ENCODE assay signal across 14 cellular contexts in the genomic region with DNA sequence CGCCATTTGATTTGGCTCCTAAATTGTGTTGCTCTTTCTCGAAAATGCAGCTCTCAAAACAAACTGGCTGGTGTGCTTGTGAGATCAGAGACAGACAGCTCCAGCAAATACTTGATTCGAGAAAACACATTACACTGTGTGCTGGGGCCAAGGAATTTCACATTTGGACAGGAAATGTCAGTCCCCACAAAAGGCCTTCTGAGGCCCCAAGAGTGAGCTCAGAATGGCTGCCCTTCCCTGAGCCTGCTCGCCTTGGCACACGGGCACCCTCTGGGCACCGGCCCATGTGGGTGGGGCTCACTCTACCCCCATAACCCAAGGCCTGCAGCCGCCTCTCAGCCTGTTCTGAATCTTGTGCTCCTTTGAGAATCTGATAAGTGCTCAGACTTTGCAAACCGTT. TPM values are rescaled to one million over a fixed set of nuclear protein-coding genes. Genes with fewer than 3 reads are reported as not detected.
DNase-seq lines count a peak whose midpoint lies in the region; ATAC-seq and TF ChIP-seq lines count a peak whose summit lies in the region.
"Had no signal": no experiment of that assay in that cellular context is flagged by ENCODE, and none has a peak within 500 bp of the region (broad histone marks: within the 10 kb centered on the region; RNA-seq: fewer than 3 reads in every experiment).

No MANE protein-coding gene starts in this region.

- intact Hi-C loops in lower lobe of right lung (cut with DNase I) = no loop called here
- intact Hi-C loops in activated CD4-positive, alpha-beta T cell treated with anti-CD3 and anti-CD28 coated beads, Interleukin-2, amount 10 ng/mL, durations not matched to agents 24 days and 14 days (cut with micrococcal nuclease) = no loop called here

- H3K4me3 ChIP-seq in fibroblast of pulmonary artery (replicated peaks; ENCODE audit: low read depth, low read length) = no peak overlapping the region
- no peak overlapping the region for H3K4me3 ChIP-seq in lower lobe of right lung
- H3K4me3 ChIP-seq: BLaER1, gastrocnemius medialis had no signal

- H3K4me3 Mint-ChIP-seq in activated CD4-positive, alpha-beta T cell treated with anti-CD3 and anti-CD28 coated beads, Interleukin-2, amount 10 ng/mL, durations not matched to agents 24 days and 14 days = no peak overlapping the region
- H3K4me3 Mint-ChIP-seq: activated CD4-positive, alpha-beta memory T cell treated with anti-CD3 and anti-CD28 coated beads for 36 hours had no signal

- no peak overlapping the region for H3K27ac Mint-ChIP-seq in activated CD4-positive, alpha-beta T cell treated with anti-CD3 and anti-CD28 coated beads, Interleukin-2, amount 10 ng/mL, durations not matched to agents 24 days and 14 days
- H3K27ac Mint-ChIP-seq: activated CD4-positive, alpha-beta memory T cell treated with anti-CD3 and anti-CD28 coated beads for 36 hours had no signal

- TF ChIP-seq CTCF in RWPE1 (conservative IDR thresholded peaks at IDR 0.05; ENCODE audit: low read depth) (no peak), fibroblast of pulmonary artery (IDR thresholded peaks at IDR 0.05; ENCODE audit: low read length, missing control alignments) (no peak), lower lobe of right lung (IDR thresholded peaks at IDR 0.05) (no peak)

- no peaks in the 10 kb centered on the region for H3K27me3 ChIP-seq in lower lobe of right lung (ENCODE audit: low read depth)
- H3K27me3 ChIP-seq: BLaER1, gastrocnemius medialis had no signal

- H3K9me3 ChIP-seq in lower lobe of right lung = no peaks in the 10 kb centered on the region
- H3K9me3 ChIP-seq: BLaER1, gastrocnemius medialis, neutrophil had no signal

- no peaks in the 10 kb centered on the region for H3K4me1 Mint-ChIP-seq in activated CD4-positive, alpha-beta T cell treated with anti-CD3 and anti-CD28 coated beads, Interleukin-2, amount 10 ng/mL, durations not matched to agents 24 days and 14 days

- no peaks in the 10 kb centered on the region for H3K4me1 ChIP-seq in lower lobe of right lung
- H3K4me1 ChIP-seq: gastrocnemius medialis had no signal

- peak; percentile 38 to 58 for ATAC-seq in lower lobe of right lung
- ATAC-seq in GM21390 (IDR thresholded peaks at IDR 0.05; ENCODE audit: unreplicated experiment) = no peak
- ATAC-seq: gastrocnemius medialis had no signal

- CTCF ChIA-PET in RWPE1 (lab: Yijun Ruan, JAX) = interaction anchor here (0.5 to 0.6 kb wide), 2 partner anchors 74 to 416 kb away, joined by 3 to 4 read pairs; no protein-coding TSS in a partner anchor

- H3K27ac ChIP-seq in RWPE1 (peak overlapping the region; percentile 75), lower lobe of right lung (no peak overlapping the region), temporal lobe (ENCODE audit: low read depth, low read length) (peak overlapping the region; percentile 92)
- H3K27ac ChIP-seq: BLaER1, gastrocnemius medialis, neutrophil had no signal

- POLR2A ChIA-PET in RWPE1 (lab: Yijun Ruan, JAX; ENCODE audit: low non-redundant PET) = no interaction called here

- H3K36me3 Mint-ChIP-seq in activated CD4-positive, alpha-beta T cell treated with anti-CD3 and anti-CD28 coated beads, Interleukin-2, amount 10 ng/mL, durations not matched to agents 24 days and 14 days (ENCODE audit: low read depth) = no peaks in the 10 kb centered on the region
- H3K36me3 Mint-ChIP-seq: activated CD4-positive, alpha-beta memory T cell treated with anti-CD3 and anti-CD28 coated beads for 36 hours had no signal

- peaks cover 13% of the 10 kb centered on the region for H3K27me3 Mint-ChIP-seq in activated CD4-positive, alpha-beta T cell treated with anti-CD3 and anti-CD28 coated beads, Interleukin-2, amount 10 ng/mL, durations not matched to agents 24 days and 14 days

- no peaks in the 10 kb centered on the region for H3K9me3 Mint-ChIP-seq in activated CD4-positive, alpha-beta T cell treated with anti-CD3 and anti-CD28 coated beads, Interleukin-2, amount 10 ng/mL, durations not matched to agents 24 days and 14 days

- H3K36me3 ChIP-seq in lower lobe of right lung = no peaks in the 10 kb centered on the region
- H3K36me3 ChIP-seq: BLaER1, gastrocnemius medialis, neutrophil had no signal

- DNase-seq in RWPE1 (ENCODE audit: low spot score) (no peak), fibroblast of pulmonary artery (ENCODE audit: low read depth) (peak; percentile 43), lower lobe of right lung (no peak), HK-2 (ENCODE audit: unreplicated experiment) (no peak), iPS-NIHi7 (ENCODE audit: extremely low spot score) (no peak)
- no peak for DNase-seq in activated CD4-positive, alpha-beta T cell treated with anti-CD3 and anti-CD28 coated beads, Interleukin-2, amount 10 ng/mL, durations not matched to agents 24 days and 14 days
- DNase-seq: activated CD4-positive, alpha-beta memory T cell treated with anti-CD3 and anti-CD28 coated beads for 36 hours; dermis blood vessel endothelial cell; gastrocnemius medialis; NCI-H1105 treated with DMSO at 0.1 percent for 48 hours had no signal

RNA-seq across cellular contexts. Expression of gene HSPA12A, which starts 13.9 kb away (rescaled TPM):
- 8.8 TPM for total RNA-seq in lower lobe of right lung
- total RNA-seq in temporal lobe = 38.8 TPM
- total RNA-seq in activated CD4-positive, alpha-beta T cell treated with anti-CD3 and anti-CD28 coated beads, Interleukin-2, amount 10 ng/mL, durations not matched to agents 24 days and 14 days = 0.05 TPM in 1 of 2 replicates, not detected in the other
